ENCODE assay signal across 28 cellular contexts in genomic region chr17:80693511-80693910, GRCh38.
DNase-seq lines count a peak whose midpoint lies in the region; ATAC-seq and TF ChIP-seq lines count a peak whose summit lies in the region.
"Had no signal": no experiment of that assay in that cellular context is flagged by ENCODE, and none has a peak within 500 bp of the region (broad histone marks: within the 10 kb centered on the region; RNA-seq: fewer than 3 reads in every experiment).

No MANE protein-coding gene starts in this region.

- POLR2A ChIA-PET in activated naive CD8-positive, alpha-beta T cell treated with anti-CD3 and anti-CD28 coated beads, Interleukin-2, amount 10 ng/mL, durations not matched to agents 7 days and 5 days (lab: Charles Lee) = no interaction called here

- peaks cover 32% of the 10 kb centered on the region for H3K4me1 Mint-ChIP-seq in activated naive CD8-positive, alpha-beta T cell treated with anti-CD3 and anti-CD28 coated beads, Interleukin-2, amount 10 ng/mL, durations not matched to agents 7 days and 5 days
- H3K4me1 Mint-ChIP-seq in activated naive CD8-positive, alpha-beta T cell treated with anti-CD3 and anti-CD28 coated beads, Interleukin-2, amount 50 U/mL, for 24 hours = peaks cover 45% of the 10 kb centered on the region
- H3K4me1 Mint-ChIP-seq in glutamatergic neuron (ENCODE audit: low read depth, unreplicated experiment) = peaks cover 55% of the 10 kb centered on the region
- peaks cover 62% of the 10 kb centered on the region for H3K4me1 Mint-ChIP-seq in type B pancreatic cell (ENCODE audit: unreplicated experiment)

- peaks cover 9% of the 10 kb centered on the region for H3K36me3 Mint-ChIP-seq in activated naive CD8-positive, alpha-beta T cell treated with anti-CD3 and anti-CD28 coated beads, Interleukin-2, amount 10 ng/mL, durations not matched to agents 7 days and 5 days
- peaks cover 4% of the 10 kb centered on the region for H3K36me3 Mint-ChIP-seq in activated naive CD8-positive, alpha-beta T cell treated with anti-CD3 and anti-CD28 coated beads, Interleukin-2, amount 50 U/mL, for 24 hours (ENCODE audit: low read depth)
- no peaks in the 10 kb centered on the region for H3K36me3 Mint-ChIP-seq in glutamatergic neuron (ENCODE audit: unreplicated experiment)
- peaks cover 6% of the 10 kb centered on the region for H3K36me3 Mint-ChIP-seq in type B pancreatic cell
- H3K36me3 Mint-ChIP-seq: natural killer cell had no signal

- no peak for ATAC-seq in activated naive CD8-positive, alpha-beta T cell treated with anti-CD3 and anti-CD28 coated beads, Interleukin-2, amount 10 ng/mL, durations not matched to agents 7 days and 5 days (ENCODE audit: low read depth)
- no peak for ATAC-seq in activated naive CD8-positive, alpha-beta T cell treated with anti-CD3 and anti-CD28 coated beads, Interleukin-2, amount 50 U/mL, for 24 hours
- no peak for ATAC-seq in HG03280 (IDR thresholded peaks at IDR 0.05; ENCODE audit: unreplicated experiment)
- ATAC-seq: effector memory CD8-positive, alpha-beta T cell; esophagus mucosa; foreskin keratinocyte; natural killer cell; stimulated activated naive B cell treated with anti-CD40 and anti-IgM and Interleukin-4, amounts not matched to agents 10 μg/mL and 1 μg/mL and 100 μg/mL, for 72 hours had no signal

- H3K4me3 Mint-ChIP-seq in activated naive CD8-positive, alpha-beta T cell treated with anti-CD3 and anti-CD28 coated beads, Interleukin-2, amount 10 ng/mL, durations not matched to agents 7 days and 5 days = no peak overlapping the region
- H3K4me3 Mint-ChIP-seq in activated naive CD8-positive, alpha-beta T cell treated with anti-CD3 and anti-CD28 coated beads, Interleukin-2, amount 50 U/mL, for 24 hours = no peak overlapping the region
- H3K4me3 Mint-ChIP-seq in glutamatergic neuron (ENCODE audit: unreplicated experiment) = no peak overlapping the region
- H3K4me3 Mint-ChIP-seq in type B pancreatic cell = no peak overlapping the region
- H3K4me3 Mint-ChIP-seq: effector memory CD8-positive, alpha-beta T cell; natural killer cell; stimulated activated naive B cell treated with anti-CD40 and anti-IgM and Interleukin-4, amounts not matched to agents 10 μg/mL and 1 μg/mL and 100 μg/mL, for 72 hours had no signal

- H3K27ac ChIP-seq in SJCRH30 = no peak overlapping the region
- H3K27ac ChIP-seq: BLaER1 treated with 17β-estradiol and CSF1 and Interleukin-3, amounts not matched to agents 10 nM and 100 nM; foreskin keratinocyte; left ventricle myocardium inferior; ovary; right atrium auricular region; testis; vagina had no signal

- no peaks in the 10 kb centered on the region for H3K36me3 ChIP-seq in SJCRH30
- H3K36me3 ChIP-seq: HAP-1, ovary, right atrium auricular region, vagina had no signal

- H3K4me1 ChIP-seq in SJCRH30 = peaks cover 33% of the 10 kb centered on the region
- H3K4me1 ChIP-seq: foreskin keratinocyte had no signal

- no peaks in the 10 kb centered on the region for H3K9me3 Mint-ChIP-seq in activated naive CD8-positive, alpha-beta T cell treated with anti-CD3 and anti-CD28 coated beads, Interleukin-2, amount 10 ng/mL, durations not matched to agents 7 days and 5 days
- no peaks in the 10 kb centered on the region for H3K9me3 Mint-ChIP-seq in activated naive CD8-positive, alpha-beta T cell treated with anti-CD3 and anti-CD28 coated beads, Interleukin-2, amount 50 U/mL, for 24 hours
- H3K9me3 Mint-ChIP-seq in glutamatergic neuron (ENCODE audit: unreplicated experiment) = peaks cover 7% of the 10 kb centered on the region
- peaks cover 8% of the 10 kb centered on the region for H3K9me3 Mint-ChIP-seq in type B pancreatic cell
- H3K9me3 Mint-ChIP-seq: effector memory CD8-positive, alpha-beta T cell; natural killer cell; stimulated activated naive B cell treated with anti-CD40 and anti-IgM and Interleukin-4, amounts not matched to agents 10 μg/mL and 1 μg/mL and 100 μg/mL, for 72 hours had no signal

- H3K27me3 Mint-ChIP-seq in activated naive CD8-positive, alpha-beta T cell treated with anti-CD3 and anti-CD28 coated beads, Interleukin-2, amount 10 ng/mL, durations not matched to agents 7 days and 5 days = no peaks in the 10 kb centered on the region
- no peaks in the 10 kb centered on the region for H3K27me3 Mint-ChIP-seq in activated naive CD8-positive, alpha-beta T cell treated with anti-CD3 and anti-CD28 coated beads, Interleukin-2, amount 50 U/mL, for 24 hours
- peaks cover 8% of the 10 kb centered on the region for H3K27me3 Mint-ChIP-seq in glutamatergic neuron (ENCODE audit: unreplicated experiment)
- no peaks in the 10 kb centered on the region for H3K27me3 Mint-ChIP-seq in type B pancreatic cell
- H3K27me3 Mint-ChIP-seq: effector memory CD8-positive, alpha-beta T cell; stimulated activated naive B cell treated with anti-CD40 and anti-IgM and Interleukin-4, amounts not matched to agents 10 μg/mL and 1 μg/mL and 100 μg/mL, for 72 hours had no signal

- TF ChIP-seq CTCF in glutamatergic neuron (IDR thresholded peaks at IDR 0.05; ENCODE audit: partially characterized antibody, unreplicated experiment) (no peak), type B pancreatic cell (conservative IDR thresholded peaks at IDR 0.05) (no peak)

- H3K4me3 ChIP-seq in SJCRH30 = no peak overlapping the region
- H3K4me3 ChIP-seq: BLaER1 treated with 17β-estradiol and CSF1 and Interleukin-3, amounts not matched to agents 10 nM and 100 nM; HAP-1; left ventricle myocardium inferior; ovary; right atrium auricular region; testis; vagina had no signal

- H3K9me3 ChIP-seq in SJCRH30 (replicated peaks) = no peaks in the 10 kb centered on the region
- H3K9me3 ChIP-seq: BLaER1 treated with 17β-estradiol and CSF1 and Interleukin-3, amounts not matched to agents 10 nM and 100 nM; HAP-1; left ventricle myocardium inferior; ovary; right atrium auricular region; testis; vagina had no signal

- no peaks in the 10 kb centered on the region for H3K27me3 ChIP-seq in SJCRH30
- H3K27me3 ChIP-seq: BLaER1 treated with 17β-estradiol and CSF1 and Interleukin-3, amounts not matched to agents 10 nM and 100 nM; foreskin keratinocyte; ovary; right atrium auricular region; testis; vagina had no signal

- H3K27ac Mint-ChIP-seq in activated naive CD8-positive, alpha-beta T cell treated with anti-CD3 and anti-CD28 coated beads, Interleukin-2, amount 10 ng/mL, durations not matched to agents 7 days and 5 days = peak overlapping the region; percentile 60
- no peak overlapping the region for H3K27ac Mint-ChIP-seq in activated naive CD8-positive, alpha-beta T cell treated with anti-CD3 and anti-CD28 coated beads, Interleukin-2, amount 50 U/mL, for 24 hours
- H3K27ac Mint-ChIP-seq in glutamatergic neuron (ENCODE audit: unreplicated experiment) = peak overlapping the region; percentile 59
- peak overlapping the region; percentile 45 for H3K27ac Mint-ChIP-seq in type B pancreatic cell
- H3K27ac Mint-ChIP-seq: natural killer cell; stimulated activated naive B cell treated with anti-CD40 and anti-IgM and Interleukin-4, amounts not matched to agents 10 μg/mL and 1 μg/mL and 100 μg/mL, for 72 hours had no signal

- no peak for DNase-seq in activated naive CD8-positive, alpha-beta T cell treated with anti-CD3 and anti-CD28 coated beads, Interleukin-2, amount 10 ng/mL, durations not matched to agents 7 days and 5 days
- DNase-seq in activated naive CD8-positive, alpha-beta T cell treated with anti-CD3 and anti-CD28 coated beads, Interleukin-2, amount 50 U/mL, for 24 hours = no peak
- peak; percentile 52 for DNase-seq in NCI-H2171 treated with DMSO at 0.1 percent for 48 hours (lab: John Stamatoyannopoulos, UW)
- DNase-seq in glutamatergic neuron = no peak
- DNase-seq in type B pancreatic cell (ENCODE audit: extremely low spot score, unreplicated experiment) = no peak
- DNase-seq in effector CD4-positive, alpha-beta T cell = no peak
- no peak for DNase-seq in SJCRH30
- DNase-seq: activated CD4-positive, alpha-beta T cell treated with anti-CD3 and anti-CD28 coated beads, Interleukin-2, amount 50 U/mL, for 48 hours; activated effector memory CD4-positive, alpha-beta T cell treated with anti-CD3 and anti-CD28 coated beads, Interleukin-2, amount 50 U/mL, for 16 hours; effector memory CD8-positive, alpha-beta T cell; EL; foreskin keratinocyte; KG1; left ventricle myocardium inferior; natural killer cell; NCI-H1436 treated with DMSO at 0.1 percent for 48 hours; NCI-H2107; ovary; stimulated activated CD4-positive, alpha-beta T cell treated with anti-CD3 and anti-CD28 coated beads, Interleukin-12 subunit alpha, Interleukin-12 subunit beta, amount 100 ng/mL, for 4 hours; stimulated activated CD4-positive, alpha-beta T cell treated with anti-CD3 and anti-CD28 coated beads, Interleukin-4, amount 100 ng/mL, for 24 hours; stimulated activated naive B cell treated with anti-CD40 and anti-IgM and Interleukin-4, amounts not matched to agents 10 μg/mL and 1 μg/mL and 100 μg/mL, for 72 hours; testis had no signal
